In genomic region chr16:12818331-12818730, GRCh38 we compare ENCODE assay signal across 1 cellular context.
TF ChIP-seq lines count a peak whose summit lies in the region.

No MANE protein-coding gene starts in this region.

TF ChIP-seq in GM12878, 131 proteins besides CTCF, POLR2A, EP300 and RAD21:
- TF ChIP-seq E2F4 (IDR thresholded peaks at IDR 0.05; ENCODE audit: low read depth, low read length) (no peak), ESRRA (IDR thresholded peaks at IDR 0.05; ENCODE audit: low read length) (no peak), MLLT1 (IDR thresholded peaks at IDR 0.05) (no peak), ATF7 (IDR thresholded peaks at IDR 0.05; ENCODE audit: low read depth) (no peak), SRF (IDR thresholded peaks at IDR 0.05; ENCODE audit: low read depth in 2 of 2, low read length in 2 of 2) (no peak), BCLAF1 (IDR thresholded peaks at IDR 0.05) (no peak), TARDBP (IDR thresholded peaks at IDR 0.05; ENCODE audit: borderline replicate concordance) (no peak), TCF7 (IDR thresholded peaks at IDR 0.05; ENCODE audit: borderline replicate concordance) (no peak), WRNIP1 (IDR thresholded peaks at IDR 0.05; ENCODE audit: borderline replicate concordance, low read depth, low read length) (no peak)
